In genomic region chr5:135887447-135887864, GRCh38 we compare ENCODE assay signal across 8 cellular contexts. TPM values are rescaled to one million over a fixed set of nuclear protein-coding genes. Genes with fewer than 3 reads are reported as not detected.
A peak's percentile ranks its signal among the peaks of the same experiment; 100 is the strongest.
DNase-seq lines count a peak whose midpoint lies in the region; ATAC-seq, FAIRE-seq and TF ChIP-seq lines count a peak whose summit lies in the region.

No MANE protein-coding gene starts in this region.

- DNase-seq in NCI-H1417 (lab: John Stamatoyannopoulos, UW) (peak; percentile 41 to 77 (median 76)), NCI-H1417 treated with DMSO at 0.1 percent for 48 hours (lab: John Stamatoyannopoulos, UW) (no peak), NCI-H1092 treated with DMSO at 0.1 percent for 48 hours (lab: John Stamatoyannopoulos, UW) (peak; percentile 44), T-helper 1 cell (peak; percentile 27 to 56 (median 40)), astrocyte (ENCODE audit: low read depth) (peak; percentile 29)
- peak; percentile 46 for DNase-seq in stimulated activated CD4-positive, alpha-beta T cell treated with anti-CD3 and anti-CD28 coated beads, Interleukin-12 subunit alpha, Interleukin-12 subunit beta, amount 100 ng/mL, for 4 hours

- H3K27ac Mint-ChIP-seq in astrocyte (ENCODE audit: unreplicated experiment), result no peak overlapping the region

- H3K27me3 Mint-ChIP-seq in astrocyte (ENCODE audit: low read depth, unreplicated experiment), result peaks cover 52% of the 10 kb centered on the region

- H3K27me3 ChIP-seq in astrocyte (ENCODE audit: insufficient read depth, low read length), result peaks cover 16% of the 10 kb centered on the region
- peaks cover 18% of the 10 kb centered on the region for H3K27me3 ChIP-seq in iPS-15b (ENCODE audit: control insufficient read depth, insufficient read depth, low read length)

- FAIRE-seq in astrocyte (lab: Jason Lieb, UNC), result no peak

- H2AFZ ChIP-seq in astrocyte (ENCODE audit: low read depth, low read length), result peak overlapping the region; percentile 30

- H3K4me3 ChIP-seq in astrocyte (ENCODE audit: insufficient read depth, low read depth, low read length) (no peak overlapping the region), iPS-15b (ENCODE audit: low read depth, low read length) (peak overlapping the region; percentile 35)

- ATAC-seq in HG02678 (IDR thresholded peaks at IDR 0.05; ENCODE audit: unreplicated experiment), result peak; percentile 81

- no peak overlapping the region for H3K4me3 Mint-ChIP-seq in astrocyte (ENCODE audit: unreplicated experiment)

- H3K36me3 ChIP-seq in astrocyte (ENCODE audit: insufficient read depth, low read length) (no peaks in the 10 kb centered on the region), iPS-15b (ENCODE audit: control insufficient read depth, insufficient read depth, low read length) (no peaks in the 10 kb centered on the region)

- H3K9me3 ChIP-seq in astrocyte (ENCODE audit: insufficient read depth, low read depth, low read length) (no peaks in the 10 kb centered on the region), iPS-15b (ENCODE audit: control insufficient read depth, insufficient read depth, low read length) (no peaks in the 10 kb centered on the region)

- no peaks in the 10 kb centered on the region for H3K36me3 Mint-ChIP-seq in astrocyte (ENCODE audit: low read depth, unreplicated experiment)

- H3K79me2 ChIP-seq in astrocyte (ENCODE audit: insufficient read depth, low read length), result no peaks in the 10 kb centered on the region

- H4K20me1 ChIP-seq in astrocyte (ENCODE audit: insufficient read depth, low read length), result no peaks in the 10 kb centered on the region

- H3K9me3 Mint-ChIP-seq in astrocyte (ENCODE audit: unreplicated experiment), result no peaks in the 10 kb centered on the region

- H3K4me1 ChIP-seq in astrocyte (ENCODE audit: insufficient read depth, low read length), result peaks cover 8% of the 10 kb centered on the region
- H3K4me1 ChIP-seq in iPS-15b (ENCODE audit: control insufficient read depth, insufficient read depth, low read length), result peaks cover 7% of the 10 kb centered on the region

- H3K27ac ChIP-seq in astrocyte (ENCODE audit: low read depth, low read length), result no peak overlapping the region

- peak; percentile 95 for TF ChIP-seq CTCF in astrocyte (IDR thresholded peaks at IDR 0.05; ENCODE audit: insufficient read depth, low read depth, low read length)

- H3K9ac ChIP-seq in astrocyte (ENCODE audit: low read length), result no peak overlapping the region
- no peak overlapping the region for H3K9ac ChIP-seq in iPS-15b (ENCODE audit: low read depth, low read length)

- H3K4me2 ChIP-seq in astrocyte (ENCODE audit: low read length), result peak overlapping the region; percentile 52

- H3K4me1 Mint-ChIP-seq in astrocyte (ENCODE audit: low read depth, unreplicated experiment), result peaks cover 21% of the 10 kb centered on the region

RNA-seq across cellular contexts. Expression of gene IL9, which starts 8.2 kb away (rescaled TPM):
- not detected in 2 replicates for total RNA-seq in astrocyte

RNA-seq across cellular contexts. Expression of gene SLC25A48, which starts 53.0 kb away (rescaled TPM):
- not detected in 2 replicates for total RNA-seq in astrocyte
